ENCODE assay signal across 30 cellular contexts in genomic region chr3:27072943-27073725, GRCh38.
DNase-seq lines count a peak whose midpoint lies in the region; ATAC-seq, FAIRE-seq and TF ChIP-seq lines count a peak whose summit lies in the region.
"Had no signal": no experiment of that assay in that cellular context is flagged by ENCODE, and none has a peak within 500 bp of the region (broad histone marks: within the 10 kb centered on the region; RNA-seq: fewer than 3 reads in every experiment).

No MANE protein-coding gene starts in this region.

- H3K36me3 ChIP-seq in neural progenitor cell (no peaks in the 10 kb centered on the region), SK-N-SH (replicated peaks in 1 of 2; ENCODE audit: control insufficient read depth in 1 of 2, insufficient read depth in 2 of 2, low read length in 1 of 2) (no peaks in the 10 kb centered on the region)
- H3K36me3 ChIP-seq: thoracic aorta had no signal

- peak overlapping the region; percentile 18 for H3K27ac ChIP-seq in neural progenitor cell
- no peak overlapping the region for H3K27ac ChIP-seq in SK-N-SH (ENCODE audit: low read depth in 2 of 2, low read length in 1 of 2)
- H3K27ac ChIP-seq: thoracic aorta had no signal

- FAIRE-seq in HTR-8/SVneo (lab: Jason Lieb, UNC): no peak
- FAIRE-seq: astrocyte, GM19239 had no signal

- H3K4me1 ChIP-seq in neural progenitor cell: peaks cover 20% of the 10 kb centered on the region
- H3K4me1 ChIP-seq in SK-N-SH (ENCODE audit: control insufficient read depth in 1 of 2, insufficient read depth in 2 of 2, low read depth in 1 of 2, low read length in 1 of 2): no peaks in the 10 kb centered on the region; a peak in 1 of 4 replicates

- 33% methylated on average over 6 of the region's 6 CpGs for WGBS in SK-N-SH (ENCODE audit: low lambda C conversion rate)

- peak; percentile 27 for DNase-seq in ELF-1 (ENCODE audit: low read depth, low spot score)
- DNase-seq in NCI-H82 treated with DMSO at 0.1 percent for 48 hours (lab: John Stamatoyannopoulos, UW; ENCODE audit: unreplicated experiment): peak; percentile 18
- DNase-seq in iPS-NIHi11 (ENCODE audit: low spot score): peak; percentile 30
- DNase-seq in neural progenitor cell (ENCODE audit: low spot score): peak; percentile 9
- DNase-seq in HTR-8/SVneo (ENCODE audit: insufficient read length, low spot score): no peak
- DNase-seq in SK-N-SH: no peak
- DNase-seq in cerebellum (ENCODE audit: low spot score): no peak
- DNase-seq: activated B cell treated with CpG ODN at 0.5 μM for 24 hours; activated CD4-positive, alpha-beta T cell treated with anti-CD3 and anti-CD28 coated beads, Interleukin-2, amount 50 U/mL, for 1 hour; activated CD8-positive, alpha-beta memory T cell treated with anti-CD3 and anti-CD28 coated beads, Interleukin-2, amount 10 ng/mL, durations not matched to agents 7 days and 5 days; activated T-cell treated with anti-CD3 and anti-CD28 coated beads, Interleukin-2, amount 50 U/mL, for 4 hours; caudate nucleus; DMS 273 treated with DMSO at 0.1 percent for 48 hours; NCI-H1436 treated with DMSO at 0.1 percent for 48 hours; NCI-H446; NCI-H774; posterior cingulate gyrus; right cardiac atrium; stimulated activated CD4-positive, alpha-beta T cell treated with anti-CD3 and anti-CD28 coated beads, Interleukin-2, amount 100 ng/mL, for 48 hours; stimulated activated naive CD8-positive, alpha-beta T cell treated with anti-CD3 and anti-CD28 coated beads, Interleukin-15, amount 100 ng/mL, for 72 hours; SW 1271 had no signal

- no peak overlapping the region for H3K4me3 ChIP-seq in neural progenitor cell
- H3K4me3 ChIP-seq in SK-N-SH (ENCODE audit: low read depth in 2 of 2, low read length in 1 of 2): no peak overlapping the region
- H3K4me3 ChIP-seq: lung, thoracic aorta had no signal

- H2AFZ ChIP-seq in neural progenitor cell (replicated peaks) (peak overlapping the region; percentile 78), SK-N-SH (ENCODE audit: low read depth) (no peak overlapping the region)

- H3K4me1 Mint-ChIP-seq in neural progenitor cell: peaks cover 31% of the 10 kb centered on the region
- H3K4me1 Mint-ChIP-seq: activated B cell treated with CpG ODN at 0.5 μM for 24 hours; activated CD8-positive, alpha-beta memory T cell treated with anti-CD3 and anti-CD28 coated beads, Interleukin-2, amount 10 ng/mL, durations not matched to agents 7 days and 5 days; B cell; stimulated activated naive CD8-positive, alpha-beta T cell treated with anti-CD3 and anti-CD28 coated beads, Interleukin-15, amount 100 ng/mL, for 72 hours had no signal

- POLR2A ChIA-PET in SK-N-SH (lab: Yijun Ruan, JAX): no interaction called here

- TF ChIP-seq RAD21 in SK-N-SH (IDR thresholded peaks at IDR 0.05; ENCODE audit: low read length): no peak

- CTCF ChIA-PET in SK-N-SH (lab: Yijun Ruan, JAX): no interaction called here

- H4K20me1 ChIP-seq in neural progenitor cell (ENCODE audit: low read depth): no peaks in the 10 kb centered on the region
- H4K20me1 ChIP-seq in SK-N-SH (ENCODE audit: insufficient read depth): no peaks in the 10 kb centered on the region

- no peak overlapping the region for H3K9ac ChIP-seq in neural progenitor cell
- H3K9ac ChIP-seq in SK-N-SH: no peak overlapping the region

- ATAC-seq in HG02610 (IDR thresholded peaks at IDR 0.05; ENCODE audit: unreplicated experiment): no peak
- ATAC-seq: activated CD8-positive, alpha-beta memory T cell treated with anti-CD3 and anti-CD28 coated beads, Interleukin-2, amount 10 ng/mL, durations not matched to agents 7 days and 5 days; activated T-cell treated with anti-CD3 and anti-CD28 coated beads, Interleukin-2, amount 50 U/mL, for 4 hours; HCT116; right cardiac atrium; stimulated activated naive CD8-positive, alpha-beta T cell treated with anti-CD3 and anti-CD28 coated beads, Interleukin-15, amount 100 ng/mL, for 72 hours had no signal

- TF ChIP-seq EP300 in SK-N-SH (IDR thresholded peaks at IDR 0.05; ENCODE audit: borderline replicate concordance in 1 of 2, low read depth in 1 of 2, low read length in 1 of 2): no peak

- H3K4me2 ChIP-seq in neural progenitor cell: peak overlapping the region; percentile 52
- no peak overlapping the region for H3K4me2 ChIP-seq in SK-N-SH

- H3K9me3 Mint-ChIP-seq in neural progenitor cell: no peaks in the 10 kb centered on the region
- H3K9me3 Mint-ChIP-seq: activated B cell treated with CpG ODN at 0.5 μM for 24 hours; dendritic cell treated with granulocyte-macrophage colony-stimulating factor and Interleukin-4, amounts not matched to agents 40 ng/mL and 50 ng/mL, for 4 days had no signal

- no peaks in the 10 kb centered on the region for H3K27me3 Mint-ChIP-seq in neural progenitor cell (ENCODE audit: insufficient read depth, low read depth)
- H3K27me3 Mint-ChIP-seq: activated B cell treated with CpG ODN at 0.5 μM for 24 hours; activated CD8-positive, alpha-beta memory T cell treated with anti-CD3 and anti-CD28 coated beads, Interleukin-2, amount 10 ng/mL, durations not matched to agents 7 days and 5 days; dendritic cell treated with granulocyte-macrophage colony-stimulating factor and Interleukin-4, amounts not matched to agents 40 ng/mL and 50 ng/mL, for 4 days; IgD-negative memory B cell had no signal

- no peaks in the 10 kb centered on the region for H3K27me3 ChIP-seq in neural progenitor cell
- no peaks in the 10 kb centered on the region for H3K27me3 ChIP-seq in SK-N-SH (ENCODE audit: insufficient read depth)

- H3K9me3 ChIP-seq in neural progenitor cell (ENCODE audit: low read depth) (no peaks in the 10 kb centered on the region), SK-N-SH (no peaks in the 10 kb centered on the region)
- H3K9me3 ChIP-seq: thoracic aorta had no signal

- H3K4me3 Mint-ChIP-seq in neural progenitor cell: no peak overlapping the region
- H3K4me3 Mint-ChIP-seq: activated B cell treated with CpG ODN at 0.5 μM for 24 hours; activated CD8-positive, alpha-beta memory T cell treated with anti-CD3 and anti-CD28 coated beads, Interleukin-2, amount 10 ng/mL, durations not matched to agents 7 days and 5 days; activated T-cell treated with anti-CD3 and anti-CD28 coated beads, Interleukin-2, amount 50 U/mL, for 4 hours; B cell; dendritic cell treated with granulocyte-macrophage colony-stimulating factor and Interleukin-4, amounts not matched to agents 40 ng/mL and 50 ng/mL, for 4 days; IgD-negative memory B cell; stimulated activated naive CD8-positive, alpha-beta T cell treated with anti-CD3 and anti-CD28 coated beads, Interleukin-15, amount 100 ng/mL, for 72 hours had no signal

- H3K79me2 ChIP-seq in neural progenitor cell (ENCODE audit: low read depth) (no peaks in the 10 kb centered on the region), SK-N-SH (ENCODE audit: insufficient read depth) (no peaks in the 10 kb centered on the region)

- H3K9me2 ChIP-seq in SK-N-SH: no peaks in the 10 kb centered on the region

- H3K36me3 Mint-ChIP-seq in neural progenitor cell: no peaks in the 10 kb centered on the region
- H3K36me3 Mint-ChIP-seq: activated CD8-positive, alpha-beta memory T cell treated with anti-CD3 and anti-CD28 coated beads, Interleukin-2, amount 10 ng/mL, durations not matched to agents 7 days and 5 days; IgD-negative memory B cell had no signal

- peaks cover 9% of the 10 kb centered on the region for H3F3A ChIP-seq in neural progenitor cell (ENCODE audit: low read depth)
- no peaks in the 10 kb centered on the region for H3F3A ChIP-seq in SK-N-SH (replicated peaks; ENCODE audit: insufficient read depth)

- peak overlapping the region; percentile 69 for H3K27ac Mint-ChIP-seq in neural progenitor cell
- H3K27ac Mint-ChIP-seq: activated B cell treated with CpG ODN at 0.5 μM for 24 hours; activated CD8-positive, alpha-beta memory T cell treated with anti-CD3 and anti-CD28 coated beads, Interleukin-2, amount 10 ng/mL, durations not matched to agents 7 days and 5 days; B cell; dendritic cell treated with granulocyte-macrophage colony-stimulating factor and Interleukin-4, amounts not matched to agents 40 ng/mL and 50 ng/mL, for 4 days; IgD-negative memory B cell; stimulated activated naive CD8-positive, alpha-beta T cell treated with anti-CD3 and anti-CD28 coated beads, Interleukin-15, amount 100 ng/mL, for 72 hours had no signal

- TF ChIP-seq CTCF in neural progenitor cell (IDR thresholded peaks at IDR 0.05) (no peak), SK-N-SH (IDR thresholded peaks at IDR 0.05) (no peak)

TF ChIP-seq in SK-N-SH, 30 proteins besides CTCF, POLR2A, EP300 and RAD21 (continues in another document):
- TF ChIP-seq NFIC (IDR thresholded peaks at IDR 0.05; ENCODE audit: borderline replicate concordance): no peak
- TF ChIP-seq, protein P1, sequence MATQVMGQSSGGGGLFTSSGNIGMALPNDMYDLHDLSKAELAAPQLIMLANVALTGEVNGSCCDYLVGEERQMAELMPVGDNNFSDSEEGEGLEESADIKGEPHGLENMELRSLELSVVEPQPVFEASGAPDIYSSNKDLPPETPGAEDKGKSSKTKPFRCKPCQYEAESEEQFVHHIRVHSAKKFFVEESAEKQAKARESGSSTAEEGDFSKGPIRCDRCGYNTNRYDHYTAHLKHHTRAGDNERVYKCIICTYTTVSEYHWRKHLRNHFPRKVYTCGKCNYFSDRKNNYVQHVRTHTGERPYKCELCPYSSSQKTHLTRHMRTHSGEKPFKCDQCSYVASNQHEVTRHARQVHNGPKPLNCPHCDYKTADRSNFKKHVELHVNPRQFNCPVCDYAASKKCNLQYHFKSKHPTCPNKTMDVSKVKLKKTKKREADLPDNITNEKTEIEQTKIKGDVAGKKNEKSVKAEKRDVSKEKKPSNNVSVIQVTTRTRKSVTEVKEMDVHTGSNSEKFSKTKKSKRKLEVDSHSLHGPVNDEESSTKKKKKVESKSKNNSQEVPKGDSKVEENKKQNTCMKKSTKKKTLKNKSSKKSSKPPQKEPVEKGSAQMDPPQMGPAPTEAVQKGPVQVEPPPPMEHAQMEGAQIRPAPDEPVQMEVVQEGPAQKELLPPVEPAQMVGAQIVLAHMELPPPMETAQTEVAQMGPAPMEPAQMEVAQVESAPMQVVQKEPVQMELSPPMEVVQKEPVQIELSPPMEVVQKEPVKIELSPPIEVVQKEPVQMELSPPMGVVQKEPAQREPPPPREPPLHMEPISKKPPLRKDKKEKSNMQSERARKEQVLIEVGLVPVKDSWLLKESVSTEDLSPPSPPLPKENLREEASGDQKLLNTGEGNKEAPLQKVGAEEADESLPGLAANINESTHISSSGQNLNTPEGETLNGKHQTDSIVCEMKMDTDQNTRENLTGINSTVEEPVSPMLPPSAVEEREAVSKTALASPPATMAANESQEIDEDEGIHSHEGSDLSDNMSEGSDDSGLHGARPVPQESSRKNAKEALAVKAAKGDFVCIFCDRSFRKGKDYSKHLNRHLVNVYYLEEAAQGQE (IDR thresholded peaks at IDR 0.05; ENCODE audit: low read depth, low read length): no peak
- TF ChIP-seq FOXM1 (IDR thresholded peaks at IDR 0.05; ENCODE audit: low read depth): no peak

Comparison
In these comparisons a context has a peak if more than half of its experiments do, and no peak if none do; other contexts are left out.
1. DNase-seq: peak in ELF-1 (single experiment), NCI-H82 treated with DMSO at 0.1 percent for 48 hours (single experiment), iPS-NIHi11 (single experiment) and neural progenitor cell (single experiment); none in HTR-8/SVneo (single experiment), SK-N-SH (single experiment) and cerebellum (single experiment).